Comparison of ENCODE assay signal across 18 cellular contexts in the genomic region with DNA sequence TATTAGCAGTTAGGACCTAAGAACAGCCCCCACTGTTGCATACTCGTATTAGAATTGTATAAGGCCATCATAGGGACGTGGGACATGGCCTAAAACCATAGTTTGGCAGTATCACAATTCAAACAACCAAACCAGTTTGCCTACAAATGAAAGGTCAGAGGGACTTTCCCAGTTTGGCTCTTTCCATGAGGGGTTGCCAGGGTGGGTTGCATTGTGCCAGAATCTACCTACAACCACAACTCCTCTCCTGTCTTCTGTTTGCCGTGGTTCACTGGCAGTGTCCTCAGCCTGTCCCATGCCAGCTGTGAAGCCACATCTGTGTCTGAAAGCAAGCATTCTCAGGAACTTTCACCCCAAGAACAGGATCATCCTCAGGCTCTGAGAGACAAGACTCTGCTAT.
"Had no signal": no experiment of that assay in that cellular context is flagged by ENCODE, and none has a peak within 500 bp of the region (broad histone marks: within the 10 kb centered on the region; RNA-seq: fewer than 3 reads in every experiment).

No MANE protein-coding gene starts in this region.

- H3K79me2 ChIP-seq: parathyroid adenoma had no signal

- H3K9ac ChIP-seq: parathyroid adenoma had no signal

- H3K27ac Mint-ChIP-seq: activated CD4-positive, alpha-beta memory T cell treated with anti-CD3 and anti-CD28 coated beads for 36 hours; type B pancreatic cell had no signal

- H3K36me3 Mint-ChIP-seq: activated CD4-positive, alpha-beta memory T cell treated with anti-CD3 and anti-CD28 coated beads for 36 hours; type B pancreatic cell had no signal

- DNase-seq: activated CD4-positive, alpha-beta memory T cell treated with anti-CD3 and anti-CD28 coated beads for 36 hours; activated CD8-positive, alpha-beta memory T cell treated with anti-CD3 and anti-CD28 coated beads, Interleukin-2, amount 50 U/mL, for 4 hours; activated T-cell treated with anti-CD3 and anti-CD28 coated beads, Interleukin-2, amount 50 U/mL, for 72 hours; esophagus squamous epithelium; foreskin fibroblast; glutamatergic neuron; mesendoderm; stimulated activated naive CD4-positive, alpha-beta T cell; T-cell; T1000 had no signal

- ATAC-seq: activated T-cell treated with anti-CD3 and anti-CD28 coated beads, Interleukin-2, amount 50 U/mL, for 72 hours; T-cell had no signal

- H3K27ac ChIP-seq: cardiac muscle cell, esophagus squamous epithelium, parathyroid adenoma had no signal

- H3K4me3 ChIP-seq: cardiac muscle cell, esophagus squamous epithelium, skin epidermis had no signal

- H3K9me3 ChIP-seq: esophagus squamous epithelium had no signal

- H3K27me3 ChIP-seq: cardiac muscle cell had no signal

- H3K4me1 ChIP-seq: esophagus squamous epithelium had no signal

- H3K9me3 Mint-ChIP-seq: activated T-cell treated with anti-CD3 and anti-CD28 coated beads, Interleukin-2, amount 50 U/mL, for 72 hours; type B pancreatic cell had no signal

- H3K36me3 ChIP-seq: cardiac muscle cell, esophagus squamous epithelium had no signal

- H2AFZ ChIP-seq: parathyroid adenoma had no signal

- FAIRE-seq: astrocyte, colon, islet of Langerhans had no signal

- H3K4me3 Mint-ChIP-seq: activated CD4-positive, alpha-beta memory T cell treated with anti-CD3 and anti-CD28 coated beads for 36 hours; activated T-cell treated with anti-CD3 and anti-CD28 coated beads, Interleukin-2, amount 50 U/mL, for 72 hours; neural crest cell; T-cell; type B pancreatic cell had no signal
